Comparison of ENCODE assay signal across 15 cellular contexts in the genomic region with DNA sequence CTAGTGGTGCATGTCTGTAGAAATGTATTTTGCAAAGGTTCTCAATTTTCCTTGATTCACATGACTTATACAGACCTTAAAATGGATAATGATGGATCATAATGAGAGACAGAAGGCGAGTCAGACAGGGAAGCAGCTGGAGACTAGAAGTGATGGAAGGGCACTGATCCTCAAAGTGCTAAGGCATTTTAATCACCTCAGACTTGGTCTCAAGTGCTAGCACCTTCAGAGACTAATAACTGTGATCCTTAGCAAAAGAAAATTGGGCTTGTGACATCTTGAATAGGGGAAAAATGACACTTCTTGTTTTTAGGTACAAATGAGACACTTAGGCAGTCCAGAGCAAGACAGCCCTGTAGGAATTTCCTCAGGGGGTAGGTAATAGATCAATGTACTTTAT.
A peak's percentile ranks its signal among the peaks of the same experiment; 100 is the strongest.
DNase-seq lines count a peak whose midpoint lies in the region; FAIRE-seq and TF ChIP-seq lines count a peak whose summit lies in the region.
"Had no signal": no experiment of that assay in that cellular context is flagged by ENCODE, and none has a peak within 500 bp of the region (broad histone marks: within the 10 kb centered on the region; RNA-seq: fewer than 3 reads in every experiment).

No MANE protein-coding gene starts in this region.

- H3K27ac ChIP-seq in neural cell (ENCODE audit: low read length) (peak overlapping the region; percentile 87), thyroid gland (no peak overlapping the region)
- H3K27ac ChIP-seq: BLaER1 treated with 17β-estradiol and CSF1 and Interleukin-3, amounts not matched to agents 10 nM and 100 nM; HL-60 had no signal

- TF ChIP-seq EP300 in neural cell (conservative IDR thresholded peaks at IDR 0.05; ENCODE audit: poor library complexity, severe bottlenecking), result peak; percentile 96

- no peaks in the 10 kb centered on the region for H4K20me1 ChIP-seq in neural cell (ENCODE audit: insufficient read depth)
- H4K20me1 ChIP-seq: BLaER1 treated with 17β-estradiol and CSF1 and Interleukin-3, amounts not matched to agents 10 nM and 100 nM had no signal

- H3K4me3 ChIP-seq in neural cell (ENCODE audit: low read length) (peak overlapping the region; percentile 5), thyroid gland (replicated peaks in 1 of 3) (no peak overlapping the region)
- H3K4me3 ChIP-seq: BLaER1 treated with 17β-estradiol and CSF1 and Interleukin-3, amounts not matched to agents 10 nM and 100 nM; HAP-1 had no signal

- WGBS in thyroid gland, 2 donors, result 86 to 94% methylated on average over 1 of the region's 1 CpG

- TF ChIP-seq POLR2A in thyroid gland (IDR thresholded peaks at IDR 0.05), result no peak

- H3K36me3 ChIP-seq in neural cell (ENCODE audit: insufficient read depth, low read length) (no peaks in the 10 kb centered on the region), thyroid gland (no peaks in the 10 kb centered on the region)
- H3K36me3 ChIP-seq: BLaER1 treated with 17β-estradiol and CSF1 and Interleukin-3, amounts not matched to agents 10 nM and 100 nM; HAP-1 had no signal

- H3K9me2 ChIP-seq in neural cell (ENCODE audit: insufficient read depth, low read length), result no peaks in the 10 kb centered on the region

- TF ChIP-seq RAD21 in neural cell (conservative IDR thresholded peaks at IDR 0.05), result no peak

- H2AFZ ChIP-seq in neural cell (ENCODE audit: low read depth, low read length), result no peak overlapping the region

- peak overlapping the region; percentile 47 for H3K9ac ChIP-seq in neural cell (ENCODE audit: low read length)
- H3K9ac ChIP-seq: BLaER1 treated with 17β-estradiol and CSF1 and Interleukin-3, amounts not matched to agents 10 nM and 100 nM had no signal

- no peaks in the 10 kb centered on the region for H3K27me3 ChIP-seq in neural cell (ENCODE audit: insufficient read depth, low read depth, low read length)
- no peaks in the 10 kb centered on the region for H3K27me3 ChIP-seq in thyroid gland
- H3K27me3 ChIP-seq: BLaER1 treated with 17β-estradiol and CSF1 and Interleukin-3, amounts not matched to agents 10 nM and 100 nM had no signal

- peak overlapping the region; percentile 5 for H3K4me2 ChIP-seq in neural cell (ENCODE audit: low read length)
- H3K4me2 ChIP-seq: BLaER1 treated with 17β-estradiol and CSF1 and Interleukin-3, amounts not matched to agents 10 nM and 100 nM had no signal

- intact Hi-C loops in thyroid gland (cut with DNase I), result loop anchor here (10.0 kb wide), 1 partner anchor 62 kb away; no protein-coding TSS in a partner anchor

- no peak for DNase-seq in D721Med (ENCODE audit: insufficient read length, low spot score)
- peak; percentile 72 for DNase-seq in NCI-H2171 (lab: John Stamatoyannopoulos, UW)
- DNase-seq in NCI-H69 (lab: John Stamatoyannopoulos, UW), result peak; percentile 72
- DNase-seq in thyroid gland, result no peak
- no peak for DNase-seq in GM03348 (ENCODE audit: low spot score)
- no peak for DNase-seq in amygdala (lab: John Stamatoyannopoulos, UW)
- DNase-seq: Calu3; CD8-positive, alpha-beta T cell; DMS153; DMS79; GDM1 had no signal

- no peaks in the 10 kb centered on the region for H3K9me3 ChIP-seq in neural cell (ENCODE audit: low read length)
- H3K9me3 ChIP-seq in thyroid gland, result no peaks in the 10 kb centered on the region
- H3K9me3 ChIP-seq: BLaER1 treated with 17β-estradiol and CSF1 and Interleukin-3, amounts not matched to agents 10 nM and 100 nM had no signal

- H3K4me1 ChIP-seq in thyroid gland, result no peaks in the 10 kb centered on the region
- H3K4me1 ChIP-seq: BLaER1 treated with 17β-estradiol and CSF1 and Interleukin-3, amounts not matched to agents 10 nM and 100 nM; HAP-1 had no signal

- H3F3A ChIP-seq in neural cell (ENCODE audit: insufficient read depth, low read length, poor library complexity, severe bottlenecking), result peaks cover 4% of the 10 kb centered on the region

- TF ChIP-seq CTCF in D721Med (IDR thresholded peaks at IDR 0.05; ENCODE audit: insufficient read depth, missing control alignments) (no peak), neural cell (IDR thresholded peaks at IDR 0.05; ENCODE audit: poor library complexity, severe bottlenecking) (no peak), thyroid gland (IDR thresholded peaks at IDR 0.05) (no peak)

- FAIRE-seq in D721Med (lab: Jason Lieb, UNC), result peak; percentile 29

- no peaks in the 10 kb centered on the region for H3K79me2 ChIP-seq in neural cell (replicated peaks; ENCODE audit: insufficient read depth, low read length)

TF ChIP-seq in neural cell, 6 proteins besides CTCF, POLR2A, EP300 and RAD21:
- TF ChIP-seq, protein P1, sequence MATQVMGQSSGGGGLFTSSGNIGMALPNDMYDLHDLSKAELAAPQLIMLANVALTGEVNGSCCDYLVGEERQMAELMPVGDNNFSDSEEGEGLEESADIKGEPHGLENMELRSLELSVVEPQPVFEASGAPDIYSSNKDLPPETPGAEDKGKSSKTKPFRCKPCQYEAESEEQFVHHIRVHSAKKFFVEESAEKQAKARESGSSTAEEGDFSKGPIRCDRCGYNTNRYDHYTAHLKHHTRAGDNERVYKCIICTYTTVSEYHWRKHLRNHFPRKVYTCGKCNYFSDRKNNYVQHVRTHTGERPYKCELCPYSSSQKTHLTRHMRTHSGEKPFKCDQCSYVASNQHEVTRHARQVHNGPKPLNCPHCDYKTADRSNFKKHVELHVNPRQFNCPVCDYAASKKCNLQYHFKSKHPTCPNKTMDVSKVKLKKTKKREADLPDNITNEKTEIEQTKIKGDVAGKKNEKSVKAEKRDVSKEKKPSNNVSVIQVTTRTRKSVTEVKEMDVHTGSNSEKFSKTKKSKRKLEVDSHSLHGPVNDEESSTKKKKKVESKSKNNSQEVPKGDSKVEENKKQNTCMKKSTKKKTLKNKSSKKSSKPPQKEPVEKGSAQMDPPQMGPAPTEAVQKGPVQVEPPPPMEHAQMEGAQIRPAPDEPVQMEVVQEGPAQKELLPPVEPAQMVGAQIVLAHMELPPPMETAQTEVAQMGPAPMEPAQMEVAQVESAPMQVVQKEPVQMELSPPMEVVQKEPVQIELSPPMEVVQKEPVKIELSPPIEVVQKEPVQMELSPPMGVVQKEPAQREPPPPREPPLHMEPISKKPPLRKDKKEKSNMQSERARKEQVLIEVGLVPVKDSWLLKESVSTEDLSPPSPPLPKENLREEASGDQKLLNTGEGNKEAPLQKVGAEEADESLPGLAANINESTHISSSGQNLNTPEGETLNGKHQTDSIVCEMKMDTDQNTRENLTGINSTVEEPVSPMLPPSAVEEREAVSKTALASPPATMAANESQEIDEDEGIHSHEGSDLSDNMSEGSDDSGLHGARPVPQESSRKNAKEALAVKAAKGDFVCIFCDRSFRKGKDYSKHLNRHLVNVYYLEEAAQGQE (IDR thresholded peaks at IDR 0.05; ENCODE audit: borderline replicate concordance), result peak; percentile 45
- TF ChIP-seq MXI1 (conservative IDR thresholded peaks at IDR 0.05; ENCODE audit: poor library complexity, severe bottlenecking), result no peak
- TF ChIP-seq EZH2 (IDR thresholded peaks at IDR 0.05; ENCODE audit: borderline replicate concordance, insufficient read depth, low read length, poor library complexity, severe bottlenecking), result no peak
- peak; percentile 16 for TF ChIP-seq SMC3 (conservative IDR thresholded peaks at IDR 0.05; ENCODE audit: poor library complexity)
- peak; percentile 75 for TF ChIP-seq POLR2AphosphoS5 (IDR thresholded peaks at IDR 0.05)
- no peak for TF ChIP-seq TAF1 (IDR thresholded peaks at IDR 0.05; ENCODE audit: low read depth)

Comparison
In these comparisons a context has a peak if more than half of its experiments do, and no peak if none do; other contexts are left out.
1. DNase-seq: peak in NCI-H2171 (single experiment) and NCI-H69 (single experiment); none in D721Med (single experiment), thyroid gland (0 of 2), GM03348 (single experiment) and amygdala (0 of 56).